Comparison of ENCODE assay signal across 33 cellular contexts in the genomic region with DNA sequence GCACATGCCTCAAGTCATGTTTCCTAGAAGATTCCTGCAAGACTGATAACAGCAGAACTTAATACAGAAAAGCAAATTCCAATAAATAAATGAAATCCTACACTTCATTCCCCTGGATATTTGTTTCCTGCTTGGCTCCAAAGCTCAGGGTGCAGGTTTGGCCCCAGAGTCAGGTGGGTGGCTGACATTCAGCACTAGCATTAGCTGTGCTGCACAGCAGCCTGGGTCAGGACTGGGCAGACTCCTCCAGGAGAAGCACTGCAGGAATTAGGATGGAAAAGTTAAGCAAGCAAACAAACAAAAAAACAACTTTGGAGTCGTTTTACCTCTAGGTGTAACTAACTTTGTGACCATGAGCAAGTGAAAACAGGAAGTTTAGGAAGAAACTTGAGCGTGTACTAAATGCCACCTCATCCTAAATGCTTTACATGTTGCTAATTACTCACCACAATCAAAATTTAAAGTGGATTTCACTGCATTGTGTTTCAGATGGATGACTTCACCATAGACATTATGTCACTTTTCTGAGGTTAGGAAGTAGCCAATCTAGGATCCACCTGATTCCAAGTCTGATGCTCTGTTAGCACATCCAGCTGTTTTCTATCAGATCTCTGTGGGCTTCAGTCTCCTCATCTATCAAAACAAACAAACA.
DNase-seq lines count a peak whose midpoint lies in the region; ATAC-seq, FAIRE-seq and TF ChIP-seq lines count a peak whose summit lies in the region.
"Had no signal": no experiment of that assay in that cellular context is flagged by ENCODE, and none has a peak within 500 bp of the region (broad histone marks: within the 10 kb centered on the region; RNA-seq: fewer than 3 reads in every experiment).

No MANE protein-coding gene starts in this region.

- H3K9me3 Mint-ChIP-seq in activated CD4-positive, alpha-beta T cell treated with anti-CD3 and anti-CD28 coated beads, Interleukin-2, amount 10 ng/mL, durations not matched to agents 24 days and 14 days = peaks cover 3% of the 10 kb centered on the region
- peaks cover 1 to 6% (median 3%) of the 10 kb centered on the region in 8 donors for H3K9me3 Mint-ChIP-seq in CD4-positive, alpha-beta memory T cell
- H3K9me3 Mint-ChIP-seq: activated naive CD8-positive, alpha-beta T cell treated with anti-CD3 and anti-CD28 coated beads, Interleukin-2, amount 10 ng/mL, durations not matched to agents 7 days and 5 days had no signal

- H3K27me3 ChIP-seq in RWPE2 (ENCODE audit: insufficient read depth, poor library complexity, severe bottlenecking) = no peaks in the 10 kb centered on the region
- no peaks in the 10 kb centered on the region for H3K27me3 ChIP-seq in psoas muscle (ENCODE audit: insufficient read depth in 3 of 3, low read length in 2 of 3)
- no peaks in the 10 kb centered on the region for H3K27me3 ChIP-seq in CD4-positive, alpha-beta memory T cell (ENCODE audit: insufficient read depth, low read length)
- H3K27me3 ChIP-seq: dorsolateral prefrontal cortex, heart left ventricle, pancreas, Peyer's patch, SJSA1, thyroid gland had no signal

- POLR2A ChIA-PET in CD4-positive, alpha-beta memory T cell (lab: Charles Lee; ENCODE audit: partially characterized antibody) = no interaction called here

- peak; percentile 67 for FAIRE-seq in H54 (lab: Jason Lieb, UNC)
- FAIRE-seq: A549, pancreas, TTC549 had no signal

- H3K4me1 ChIP-seq in RWPE2 (ENCODE audit: insufficient read depth, poor library complexity, severe bottlenecking) (peaks cover 29% of the 10 kb centered on the region), psoas muscle (no peaks in the 10 kb centered on the region)
- no peaks in the 10 kb centered on the region for H3K4me1 ChIP-seq in CD4-positive, alpha-beta memory T cell (ENCODE audit: insufficient read depth, low read length)
- H3K4me1 ChIP-seq: A549, lower lobe of right lung, pancreas, Peyer's patch, SJSA1, thyroid gland had no signal

- TF ChIP-seq CTCF in RWPE2 (IDR thresholded peaks at IDR 0.05; ENCODE audit: poor library complexity, severe bottlenecking) (no peak), foreskin fibroblast (IDR thresholded peaks at IDR 0.05; ENCODE audit: low read depth, low read length) (no peak), psoas muscle (IDR thresholded peaks at IDR 0.05) (no peak)

- TF ChIP-seq POLR2A in H54 (IDR thresholded peaks at IDR 0.05; ENCODE audit: low read depth, low read length) = no peak

- H3K4me3 Mint-ChIP-seq in activated CD4-positive, alpha-beta T cell treated with anti-CD3 and anti-CD28 coated beads, Interleukin-2, amount 10 ng/mL, durations not matched to agents 24 days and 14 days = no peak overlapping the region
- no peak overlapping the region for H3K4me3 Mint-ChIP-seq in CD4-positive, alpha-beta memory T cell
- H3K4me3 Mint-ChIP-seq: activated CD8-positive, alpha-beta T cell treated with anti-CD3 and anti-CD28 coated beads, Interleukin-2, amount 10 ng/mL, durations not matched to agents 7 days and 5 days; activated naive CD8-positive, alpha-beta T cell treated with anti-CD3 and anti-CD28 coated beads, Interleukin-2, amount 10 ng/mL, durations not matched to agents 7 days and 5 days; B cell; CD8-positive, alpha-beta memory T cell; stimulated activated naive CD8-positive, alpha-beta T cell treated with anti-CD3 and anti-CD28 coated beads, Interleukin-15, amount 100 ng/mL, for 72 hours had no signal

- intact Hi-C loops in psoas muscle (cut with DNase I) = no loop called here
- intact Hi-C loops in activated CD4-positive, alpha-beta T cell treated with anti-CD3 and anti-CD28 coated beads, Interleukin-2, amount 10 ng/mL, durations not matched to agents 24 days and 14 days (cut with micrococcal nuclease) = no loop called here
- intact Hi-C loops in CD4-positive, alpha-beta memory T cell (cut with micrococcal nuclease) = no loop called here

- no peaks in the 10 kb centered on the region for H3K36me3 ChIP-seq in RWPE2 (ENCODE audit: low read depth)
- H3K36me3 ChIP-seq in psoas muscle (ENCODE audit: insufficient read depth in 1 of 2, low read depth in 1 of 2) = no peaks in the 10 kb centered on the region
- H3K36me3 ChIP-seq in CD4-positive, alpha-beta memory T cell (ENCODE audit: insufficient read depth, low read length) = no peaks in the 10 kb centered on the region
- H3K36me3 ChIP-seq: heart left ventricle, lower lobe of right lung, pancreas, Peyer's patch, SJSA1, thyroid gland had no signal

- H3K27ac Mint-ChIP-seq in activated CD4-positive, alpha-beta T cell treated with anti-CD3 and anti-CD28 coated beads, Interleukin-2, amount 10 ng/mL, durations not matched to agents 24 days and 14 days = no peak overlapping the region
- H3K27ac Mint-ChIP-seq in CD4-positive, alpha-beta memory T cell = no peak overlapping the region
- H3K27ac Mint-ChIP-seq: activated CD8-positive, alpha-beta T cell treated with anti-CD3 and anti-CD28 coated beads, Interleukin-2, amount 10 ng/mL, durations not matched to agents 7 days and 5 days; activated naive CD8-positive, alpha-beta T cell treated with anti-CD3 and anti-CD28 coated beads, Interleukin-2, amount 10 ng/mL, durations not matched to agents 7 days and 5 days; B cell; CD8-positive, alpha-beta memory T cell had no signal

- no peaks in the 10 kb centered on the region for H3K27me3 Mint-ChIP-seq in activated CD4-positive, alpha-beta T cell treated with anti-CD3 and anti-CD28 coated beads, Interleukin-2, amount 10 ng/mL, durations not matched to agents 24 days and 14 days
- no peaks in the 10 kb centered on the region for H3K27me3 Mint-ChIP-seq in CD4-positive, alpha-beta memory T cell
- H3K27me3 Mint-ChIP-seq: activated naive CD8-positive, alpha-beta T cell treated with anti-CD3 and anti-CD28 coated beads, Interleukin-2, amount 10 ng/mL, durations not matched to agents 7 days and 5 days; B cell had no signal

- ATAC-seq in RWPE2 (ENCODE audit: low read depth) (peak; percentile 51), psoas muscle (no peak)
- ATAC-seq: A549; activated CD8-positive, alpha-beta T cell treated with anti-CD3 and anti-CD28 coated beads, Interleukin-2, amount 10 ng/mL, durations not matched to agents 7 days and 5 days; HCT116; heart left ventricle; lower lobe of right lung; pancreas; stimulated activated naive CD8-positive, alpha-beta T cell treated with anti-CD3 and anti-CD28 coated beads, Interleukin-15, amount 100 ng/mL, for 72 hours had no signal

- H3K4me3 ChIP-seq in RWPE2 (ENCODE audit: severe bottlenecking) (no peak overlapping the region), foreskin fibroblast (ENCODE audit: low read depth in 1 of 2, low read length in 2 of 2) (no peak overlapping the region), psoas muscle (no peak overlapping the region)
- no peak overlapping the region for H3K4me3 ChIP-seq in CD4-positive, alpha-beta memory T cell (ENCODE audit: low read length in 2 of 2)
- H3K4me3 ChIP-seq: A549, dorsolateral prefrontal cortex, heart left ventricle, lower lobe of right lung, pancreas, Peyer's patch, SJSA1, smooth muscle cell, thyroid gland had no signal

- no peaks in the 10 kb centered on the region for H3K4me1 Mint-ChIP-seq in activated CD4-positive, alpha-beta T cell treated with anti-CD3 and anti-CD28 coated beads, Interleukin-2, amount 10 ng/mL, durations not matched to agents 24 days and 14 days
- H3K4me1 Mint-ChIP-seq in CD4-positive, alpha-beta memory T cell = no peaks in the 10 kb centered on the region
- H3K4me1 Mint-ChIP-seq: activated naive CD8-positive, alpha-beta T cell treated with anti-CD3 and anti-CD28 coated beads, Interleukin-2, amount 10 ng/mL, durations not matched to agents 7 days and 5 days; B cell; CD8-positive, alpha-beta memory T cell; stimulated activated naive CD8-positive, alpha-beta T cell treated with anti-CD3 and anti-CD28 coated beads, Interleukin-15, amount 100 ng/mL, for 72 hours had no signal

- H3K27ac ChIP-seq in RWPE2 (ENCODE audit: poor library complexity, severe bottlenecking) = peak overlapping the region; percentile 75
- H3K27ac ChIP-seq in psoas muscle = no peak overlapping the region
- no peak overlapping the region for H3K27ac ChIP-seq in CD4-positive, alpha-beta memory T cell (ENCODE audit: low read depth, low read length)
- H3K27ac ChIP-seq: A549, dorsolateral prefrontal cortex, heart left ventricle, KMS-11, lower lobe of right lung, pancreas, SJSA1, thyroid gland had no signal

- CTCF ChIA-PET in CD4-positive, alpha-beta memory T cell (lab: Charles Lee; ENCODE audit: partially characterized antibody) = no interaction called here

- no peaks in the 10 kb centered on the region for H3K36me3 Mint-ChIP-seq in activated CD4-positive, alpha-beta T cell treated with anti-CD3 and anti-CD28 coated beads, Interleukin-2, amount 10 ng/mL, durations not matched to agents 24 days and 14 days (ENCODE audit: low read depth)
- H3K36me3 Mint-ChIP-seq in CD4-positive, alpha-beta memory T cell = no peaks in the 10 kb centered on the region
- H3K36me3 Mint-ChIP-seq: activated naive CD8-positive, alpha-beta T cell treated with anti-CD3 and anti-CD28 coated beads, Interleukin-2, amount 10 ng/mL, durations not matched to agents 7 days and 5 days; CD8-positive, alpha-beta memory T cell had no signal

- peaks cover 3% of the 10 kb centered on the region for H3K9me3 ChIP-seq in RWPE2 (ENCODE audit: severe bottlenecking)
- H3K9me3 ChIP-seq in psoas muscle = no peaks in the 10 kb centered on the region
- no peaks in the 10 kb centered on the region for H3K9me3 ChIP-seq in CD4-positive, alpha-beta memory T cell (ENCODE audit: control insufficient read depth in 1 of 2, low read length in 2 of 2)
- H3K9me3 ChIP-seq: lower lobe of right lung, pancreas, Peyer's patch, SJSA1, thyroid gland had no signal

- DNase-seq in A172 (ENCODE audit: low spot score) = peak; percentile 65
- no peak for DNase-seq in H54 (ENCODE audit: insufficient read length, low spot score)
- no peak for DNase-seq in RWPE2 (ENCODE audit: low spot score)
- DNase-seq in foreskin fibroblast = peak; percentile 21 to 38
- no peak for DNase-seq in psoas muscle
- no peak for DNase-seq in activated CD4-positive, alpha-beta T cell treated with anti-CD3 and anti-CD28 coated beads, Interleukin-2, amount 10 ng/mL, durations not matched to agents 24 days and 14 days
- DNase-seq in SW480 (ENCODE audit: low spot score) = no peak
- no peak for DNase-seq in CD4-positive, alpha-beta memory T cell
- DNase-seq: activated CD4-positive, CD25-positive, alpha-beta regulatory T cell treated with anti-CD3 and anti-CD28 coated beads, Interleukin-2, amount 50 U/mL, for 72 hours; activated CD8-positive, alpha-beta T cell treated with anti-CD3 and anti-CD28 coated beads, Interleukin-2, amount 10 ng/mL, durations not matched to agents 7 days and 5 days; activated effector memory CD4-positive, alpha-beta T cell treated with anti-CD3 and anti-CD28 coated beads, Interleukin-2, amount 50 U/mL, for 16 hours; activated naive CD8-positive, alpha-beta T cell treated with anti-CD3 and anti-CD28 coated beads, Interleukin-2, amount 10 ng/mL, durations not matched to agents 7 days and 5 days; activated T-cell treated with anti-CD3 and anti-CD28 coated beads for 4 hours; CD8-positive, alpha-beta memory T cell; DMS 273 treated with DMSO at 0.1 percent for 48 hours; dorsolateral prefrontal cortex; heart left ventricle; lower lobe of right lung; NCI-H1048; NCI-H187; pancreas; Peyer's patch; stimulated activated CD4-positive, alpha-beta T cell treated with anti-CD3 and anti-CD28 coated beads, Interleukin-1b, Interleukin-23, amount 100 ng/mL, for 48 hours; stimulated activated CD8-positive, alpha-beta memory T cell treated with anti-CD3 and anti-CD28 coated beads, Interleukin-4, amount 100 ng/mL, for 48 hours; stimulated activated naive CD8-positive, alpha-beta T cell treated with anti-CD3 and anti-CD28 coated beads, Interleukin-15, amount 100 ng/mL, for 72 hours; thyroid gland had no signal

- 58 to 73% (median 64%) methylated on average over 2 of the region's 2 CpGs for WGBS in psoas muscle, 3 donors

Comparison
In these comparisons a context has a peak if more than half of its experiments do, and no peak if none do; other contexts are left out.
1. DNase-seq: peak in A172 (single experiment) and foreskin fibroblast (2 of 2); none in H54 (single experiment), RWPE2 (single experiment), psoas muscle (0 of 2), activated CD4-positive, alpha-beta T cell treated with anti-CD3 and anti-CD28 coated beads, Interleukin-2, amount 10 ng/mL, durations not matched to agents 24 days and 14 days (single experiment), SW480 (single experiment) and CD4-positive, alpha-beta memory T cell (0 of 5).